In genomic region chr2:124804014-124804940, GRCh38 we compare ENCODE assay signal across 1 cellular context.
A peak's percentile ranks its signal among the peaks of the same experiment; 100 is the strongest.
TF ChIP-seq lines count a peak whose summit lies in the region.

No MANE protein-coding gene starts in this region.

TF ChIP-seq in WTC11, 78 proteins besides CTCF, POLR2A, EP300 and RAD21 (continued from another document):
- TF ChIP-seq, protein P1, sequence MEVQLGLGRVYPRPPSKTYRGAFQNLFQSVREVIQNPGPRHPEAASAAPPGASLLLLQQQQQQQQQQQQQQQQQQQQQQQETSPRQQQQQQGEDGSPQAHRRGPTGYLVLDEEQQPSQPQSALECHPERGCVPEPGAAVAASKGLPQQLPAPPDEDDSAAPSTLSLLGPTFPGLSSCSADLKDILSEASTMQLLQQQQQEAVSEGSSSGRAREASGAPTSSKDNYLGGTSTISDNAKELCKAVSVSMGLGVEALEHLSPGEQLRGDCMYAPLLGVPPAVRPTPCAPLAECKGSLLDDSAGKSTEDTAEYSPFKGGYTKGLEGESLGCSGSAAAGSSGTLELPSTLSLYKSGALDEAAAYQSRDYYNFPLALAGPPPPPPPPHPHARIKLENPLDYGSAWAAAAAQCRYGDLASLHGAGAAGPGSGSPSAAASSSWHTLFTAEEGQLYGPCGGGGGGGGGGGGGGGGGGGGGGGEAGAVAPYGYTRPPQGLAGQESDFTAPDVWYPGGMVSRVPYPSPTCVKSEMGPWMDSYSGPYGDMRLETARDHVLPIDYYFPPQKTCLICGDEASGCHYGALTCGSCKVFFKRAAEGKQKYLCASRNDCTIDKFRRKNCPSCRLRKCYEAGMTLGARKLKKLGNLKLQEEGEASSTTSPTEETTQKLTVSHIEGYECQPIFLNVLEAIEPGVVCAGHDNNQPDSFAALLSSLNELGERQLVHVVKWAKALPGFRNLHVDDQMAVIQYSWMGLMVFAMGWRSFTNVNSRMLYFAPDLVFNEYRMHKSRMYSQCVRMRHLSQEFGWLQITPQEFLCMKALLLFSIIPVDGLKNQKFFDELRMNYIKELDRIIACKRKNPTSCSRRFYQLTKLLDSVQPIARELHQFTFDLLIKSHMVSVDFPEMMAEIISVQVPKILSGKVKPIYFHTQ (CRISPR knock-in tag; IDR thresholded peaks at IDR 0.05): no peak
- TF ChIP-seq, protein P2, sequence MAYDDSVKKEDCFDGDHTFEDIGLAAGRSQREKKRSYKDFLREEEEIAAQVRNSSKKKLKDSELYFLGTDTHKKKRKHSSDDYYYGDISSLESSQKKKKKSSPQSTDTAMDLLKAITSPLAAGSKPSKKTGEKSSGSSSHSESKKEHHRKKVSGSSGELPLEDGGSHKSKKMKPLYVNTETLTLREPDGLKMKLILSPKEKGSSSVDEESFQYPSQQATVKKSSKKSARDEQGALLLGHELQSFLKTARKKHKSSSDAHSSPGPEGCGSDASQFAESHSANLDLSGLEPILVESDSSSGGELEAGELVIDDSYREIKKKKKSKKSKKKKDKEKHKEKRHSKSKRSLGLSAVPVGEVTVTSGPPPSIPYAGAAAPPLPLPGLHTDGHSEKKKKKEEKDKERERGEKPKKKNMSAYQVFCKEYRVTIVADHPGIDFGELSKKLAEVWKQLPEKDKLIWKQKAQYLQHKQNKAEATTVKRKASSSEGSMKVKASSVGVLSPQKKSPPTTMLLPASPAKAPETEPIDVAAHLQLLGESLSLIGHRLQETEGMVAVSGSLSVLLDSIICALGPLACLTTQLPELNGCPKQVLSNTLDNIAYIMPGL (CRISPR knock-in tag; IDR thresholded peaks at IDR 0.05): no peak
- no peak for TF ChIP-seq GRHL2 (CRISPR knock-in tag; IDR thresholded peaks at IDR 0.05; ENCODE audit: insufficient replicate concordance, severe bottlenecking)
- TF ChIP-seq MXD4 (CRISPR knock-in tag; IDR thresholded peaks at IDR 0.05; ENCODE audit: borderline replicate concordance): no peak
- peak; percentile 76; the same call in 1 of the 2 replicates for TF ChIP-seq GABPB1 (CRISPR knock-in tag; IDR thresholded peaks at IDR 0.05)
- TF ChIP-seq ZNF396 (CRISPR knock-in tag; IDR thresholded peaks at IDR 0.05; ENCODE audit: borderline replicate concordance): no peak
